Comparison of ENCODE assay signal across 15 cellular contexts in genomic region chr9:13070612-13071595, GRCh38.
"Had no signal": no experiment of that assay in that cellular context is flagged by ENCODE, and none has a peak within 500 bp of the region (broad histone marks: within the 10 kb centered on the region; RNA-seq: fewer than 3 reads in every experiment).

No MANE protein-coding gene starts in this region.

- H3K27me3 ChIP-seq: dorsolateral prefrontal cortex, testis, upper lobe of right lung had no signal

- H3K4me1 ChIP-seq: testis, upper lobe of right lung had no signal

- H3K36me3 ChIP-seq: upper lobe of right lung had no signal

- H3K4me3 ChIP-seq: dorsolateral prefrontal cortex, mucosa of descending colon, testis, upper lobe of right lung had no signal

- ATAC-seq: activated naive CD8-positive, alpha-beta T cell treated with anti-CD3 and anti-CD28 coated beads, Interleukin-2, amount 50 U/mL, for 24 hours; mucosa of descending colon; naive thymus-derived CD8-positive, alpha-beta T cell; stimulated activated naive CD8-positive, alpha-beta T cell treated with anti-CD3 and anti-CD28 coated beads, Interleukin-15, amount 100 ng/mL, for 72 hours; upper lobe of right lung had no signal

- DNase-seq: activated B cell treated with CpG ODN at 0.5 μM for 24 hours; activated CD4-positive, alpha-beta T cell treated with anti-CD3 and anti-CD28 coated beads, Interleukin-2, amount 10 ng/mL, durations not matched to agents 24 days and 14 days; activated CD8-positive, alpha-beta memory T cell treated with anti-CD3 and anti-CD28 coated beads for 24 hours; activated naive CD4-positive, alpha-beta T cell treated with Interleukin-2 at 50 U/mL for 16 hours; activated naive CD8-positive, alpha-beta T cell treated with anti-CD3 and anti-CD28 coated beads, Interleukin-2, amount 50 U/mL, for 24 hours; dorsolateral prefrontal cortex; mammary epithelial cell; mucosa of descending colon; naive thymus-derived CD8-positive, alpha-beta T cell; occipital lobe; stimulated activated CD4-positive, alpha-beta T cell treated with anti-CD3 and anti-CD28 coated beads, Interleukin-15, amount 100 ng/mL, for 24 hours; stimulated activated CD4-positive, alpha-beta T cell treated with anti-CD3 and anti-CD28 coated beads, Interleukin-4, amount 100 ng/mL, for 24 hours; stimulated activated naive CD8-positive, alpha-beta T cell treated with anti-CD3 and anti-CD28 coated beads, Interleukin-15, amount 100 ng/mL, for 72 hours; testis; upper lobe of right lung had no signal

- H3K27ac ChIP-seq: dorsolateral prefrontal cortex, testis, upper lobe of right lung had no signal

- H3K9me3 ChIP-seq: mucosa of descending colon, testis, upper lobe of right lung had no signal
